In the genomic region with DNA sequence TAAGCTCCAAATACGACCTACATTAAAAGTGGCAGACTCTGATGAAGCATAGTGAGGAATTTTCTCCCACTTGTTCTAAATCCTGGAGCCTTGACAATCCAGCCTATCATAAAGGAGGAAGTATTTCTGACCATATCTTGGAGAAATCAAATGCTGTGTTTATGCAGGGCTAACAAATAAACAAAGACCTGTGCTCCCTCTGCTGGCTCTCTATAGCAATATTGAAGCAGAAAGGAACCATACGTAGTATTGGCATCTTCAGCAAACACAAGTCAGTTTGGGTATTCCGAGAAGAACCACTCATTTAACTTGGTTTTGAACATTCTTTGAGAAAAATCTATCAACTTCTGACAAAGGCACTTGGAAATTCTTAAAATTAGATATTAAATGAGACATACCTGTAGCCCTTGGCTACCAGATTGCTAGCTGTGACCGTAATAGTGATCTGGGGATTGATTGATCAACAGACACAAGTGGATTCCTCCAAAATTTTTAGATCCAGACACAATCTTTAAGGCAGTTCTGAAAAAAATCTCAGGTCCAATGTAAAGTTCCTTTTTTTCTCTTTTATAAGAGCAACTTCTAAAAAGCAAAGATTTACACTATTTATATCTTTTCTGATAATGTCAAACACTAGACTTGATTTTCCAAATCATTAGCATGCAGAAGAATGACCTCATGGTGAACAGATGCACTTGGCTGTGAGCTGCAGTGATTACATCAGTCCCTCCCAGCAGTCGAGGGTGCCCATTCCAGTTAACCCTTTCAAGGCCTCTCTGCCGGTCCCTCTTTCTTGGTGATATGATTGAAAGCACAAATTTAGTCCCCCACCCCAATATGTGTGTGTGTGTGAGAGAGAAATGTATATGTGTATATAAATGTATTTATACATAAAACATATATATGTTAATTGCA, we compare ENCODE assay signal across 1 cellular context.
TF ChIP-seq lines count a peak whose summit lies in the region.

No MANE protein-coding gene starts in this region.

TF ChIP-seq in GM23338, 12 proteins besides CTCF, POLR2A, EP300 and RAD21 (continued from another document):
- TF ChIP-seq, protein P1, sequence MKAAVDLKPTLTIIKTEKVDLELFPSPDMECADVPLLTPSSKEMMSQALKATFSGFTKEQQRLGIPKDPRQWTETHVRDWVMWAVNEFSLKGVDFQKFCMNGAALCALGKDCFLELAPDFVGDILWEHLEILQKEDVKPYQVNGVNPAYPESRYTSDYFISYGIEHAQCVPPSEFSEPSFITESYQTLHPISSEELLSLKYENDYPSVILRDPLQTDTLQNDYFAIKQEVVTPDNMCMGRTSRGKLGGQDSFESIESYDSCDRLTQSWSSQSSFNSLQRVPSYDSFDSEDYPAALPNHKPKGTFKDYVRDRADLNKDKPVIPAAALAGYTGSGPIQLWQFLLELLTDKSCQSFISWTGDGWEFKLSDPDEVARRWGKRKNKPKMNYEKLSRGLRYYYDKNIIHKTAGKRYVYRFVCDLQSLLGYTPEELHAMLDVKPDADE (IDR thresholded peaks at IDR 0.05): no peak
- TF ChIP-seq, protein P2, sequence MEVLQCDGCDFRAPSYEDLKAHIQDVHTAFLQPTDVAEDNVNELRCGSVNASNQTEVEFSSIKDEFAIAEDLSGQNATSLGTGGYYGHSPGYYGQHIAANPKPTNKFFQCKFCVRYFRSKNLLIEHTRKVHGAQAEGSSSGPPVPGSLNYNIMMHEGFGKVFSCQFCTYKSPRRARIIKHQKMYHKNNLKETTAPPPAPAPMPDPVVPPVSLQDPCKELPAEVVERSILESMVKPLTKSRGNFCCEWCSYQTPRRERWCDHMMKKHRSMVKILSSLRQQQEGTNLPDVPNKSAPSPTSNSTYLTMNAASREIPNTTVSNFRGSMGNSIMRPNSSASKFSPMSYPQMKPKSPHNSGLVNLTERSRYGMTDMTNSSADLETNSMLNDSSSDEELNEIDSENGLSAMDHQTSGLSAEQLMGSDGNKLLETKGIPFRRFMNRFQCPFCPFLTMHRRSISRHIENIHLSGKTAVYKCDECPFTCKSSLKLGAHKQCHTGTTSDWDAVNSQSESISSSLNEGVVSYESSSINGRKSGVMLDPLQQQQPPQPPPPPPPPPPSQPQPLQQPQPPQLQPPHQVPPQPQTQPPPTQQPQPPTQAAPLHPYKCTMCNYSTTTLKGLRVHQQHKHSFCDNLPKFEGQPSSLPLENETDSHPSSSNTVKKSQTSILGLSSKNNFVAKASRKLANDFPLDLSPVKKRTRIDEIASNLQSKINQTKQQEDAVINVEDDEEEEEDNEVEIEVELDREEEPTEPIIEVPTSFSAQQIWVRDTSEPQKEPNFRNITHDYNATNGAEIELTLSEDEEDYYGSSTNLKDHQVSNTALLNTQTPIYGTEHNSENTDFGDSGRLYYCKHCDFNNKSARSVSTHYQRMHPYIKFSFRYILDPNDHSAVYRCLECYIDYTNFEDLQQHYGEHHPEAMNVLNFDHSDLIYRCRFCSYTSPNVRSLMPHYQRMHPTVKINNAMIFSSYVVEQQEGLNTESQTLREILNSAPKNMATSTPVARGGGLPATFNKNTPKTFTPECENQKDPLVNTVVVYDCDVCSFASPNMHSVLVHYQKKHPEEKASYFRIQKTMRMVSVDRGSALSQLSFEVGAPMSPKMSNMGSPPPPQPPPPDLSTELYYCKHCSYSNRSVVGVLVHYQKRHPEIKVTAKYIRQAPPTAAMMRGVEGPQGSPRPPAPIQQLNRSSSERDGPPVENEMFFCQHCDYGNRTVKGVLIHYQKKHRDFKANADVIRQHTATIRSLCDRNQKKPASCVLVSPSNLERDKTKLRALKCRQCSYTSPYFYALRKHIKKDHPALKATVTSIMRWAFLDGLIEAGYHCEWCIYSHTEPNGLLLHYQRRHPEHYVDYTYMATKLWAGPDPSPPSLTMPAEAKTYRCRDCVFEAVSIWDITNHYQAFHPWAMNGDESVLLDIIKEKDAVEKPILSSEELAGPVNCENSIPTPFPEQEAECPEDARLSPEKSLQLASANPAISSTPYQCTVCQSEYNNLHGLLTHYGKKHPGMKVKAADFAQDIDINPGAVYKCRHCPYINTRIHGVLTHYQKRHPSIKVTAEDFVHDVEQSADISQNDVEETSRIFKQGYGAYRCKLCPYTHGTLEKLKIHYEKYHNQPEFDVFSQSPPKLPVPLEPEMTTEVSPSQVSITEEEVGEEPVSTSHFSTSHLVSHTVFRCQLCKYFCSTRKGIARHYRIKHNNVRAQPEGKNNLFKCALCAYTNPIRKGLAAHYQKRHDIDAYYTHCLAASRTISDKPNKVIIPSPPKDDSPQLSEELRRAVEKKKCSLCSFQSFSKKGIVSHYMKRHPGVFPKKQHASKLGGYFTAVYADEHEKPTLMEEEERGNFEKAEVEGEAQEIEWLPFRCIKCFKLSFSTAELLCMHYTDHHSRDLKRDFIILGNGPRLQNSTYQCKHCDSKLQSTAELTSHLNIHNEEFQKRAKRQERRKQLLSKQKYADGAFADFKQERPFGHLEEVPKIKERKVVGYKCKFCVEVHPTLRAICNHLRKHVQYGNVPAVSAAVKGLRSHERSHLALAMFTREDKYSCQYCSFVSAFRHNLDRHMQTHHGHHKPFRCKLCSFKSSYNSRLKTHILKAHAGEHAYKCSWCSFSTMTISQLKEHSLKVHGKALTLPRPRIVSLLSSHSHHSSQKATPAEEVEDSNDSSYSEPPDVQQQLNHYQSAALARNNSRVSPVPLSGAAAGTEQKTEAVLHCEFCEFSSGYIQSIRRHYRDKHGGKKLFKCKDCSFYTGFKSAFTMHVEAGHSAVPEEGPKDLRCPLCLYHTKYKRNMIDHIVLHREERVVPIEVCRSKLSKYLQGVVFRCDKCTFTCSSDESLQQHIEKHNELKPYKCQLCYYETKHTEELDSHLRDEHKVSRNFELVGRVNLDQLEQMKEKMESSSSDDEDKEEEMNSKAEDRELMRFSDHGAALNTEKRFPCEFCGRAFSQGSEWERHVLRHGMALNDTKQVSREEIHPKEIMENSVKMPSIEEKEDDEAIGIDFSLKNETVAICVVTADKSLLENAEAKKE (CRISPR knock-in tag; IDR thresholded peaks at IDR 0.05): no peak
